In the genomic region with DNA sequence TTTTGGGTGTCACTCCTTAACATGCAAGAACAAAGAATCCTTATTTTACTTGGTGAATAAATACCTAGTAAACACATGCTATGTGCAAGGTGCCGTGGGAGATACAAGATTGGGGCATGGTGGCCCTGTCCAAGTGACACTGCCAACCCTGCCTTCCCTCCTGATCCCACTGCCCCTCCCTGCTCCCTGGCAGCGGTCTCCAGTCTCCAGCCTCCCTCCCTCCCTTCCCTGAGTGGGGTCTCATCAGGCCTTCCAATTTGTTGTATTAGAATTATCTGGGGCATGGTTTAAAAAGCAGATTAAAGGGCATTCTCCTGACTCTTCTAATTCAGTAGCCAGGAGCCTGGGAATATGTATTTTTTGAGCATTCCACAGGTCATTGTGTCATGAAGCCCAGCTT, we compare ENCODE assay signal across 20 cellular contexts. TPM values are rescaled to one million over a fixed set of nuclear protein-coding genes. Genes with fewer than 3 reads are reported as not detected.
"Had no signal": no experiment of that assay in that cellular context is flagged by ENCODE, and none has a peak within 500 bp of the region (broad histone marks: within the 10 kb centered on the region; RNA-seq: fewer than 3 reads in every experiment).

No MANE protein-coding gene starts in this region.

- H3K4me3 ChIP-seq: adrenal gland had no signal

- H3K9me3 Mint-ChIP-seq: activated CD4-positive, alpha-beta memory T cell treated with anti-CD3 and anti-CD28 coated beads for 36 hours; activated CD4-positive, alpha-beta T cell treated with anti-CD3 and anti-CD28 coated beads, Interleukin-2, amount 10 ng/mL, durations not matched to agents 7 days and 5 days; activated naive CD8-positive, alpha-beta T cell treated with anti-CD3 and anti-CD28 coated beads, Interleukin-2, amount 10 ng/mL, durations not matched to agents 7 days and 5 days; activated T-cell treated with anti-CD3 and anti-CD28 coated beads, Interleukin-2, amount 50 U/mL, for 72 hours had no signal

- H3K27ac ChIP-seq: adrenal gland, VCaP had no signal

- ATAC-seq: activated T-cell treated with anti-CD3 and anti-CD28 coated beads, Interleukin-2, amount 50 U/mL, for 72 hours had no signal

- H3K27ac Mint-ChIP-seq: activated CD4-positive, alpha-beta memory T cell treated with anti-CD3 and anti-CD28 coated beads for 36 hours; activated naive CD8-positive, alpha-beta T cell treated with anti-CD3 and anti-CD28 coated beads, Interleukin-2, amount 10 ng/mL, durations not matched to agents 7 days and 5 days; activated T-cell treated with anti-CD3 and anti-CD28 coated beads, Interleukin-2, amount 50 U/mL, for 72 hours had no signal

- H3K4me1 ChIP-seq: adrenal gland had no signal

- H3K27me3 Mint-ChIP-seq: activated CD4-positive, alpha-beta memory T cell treated with anti-CD3 and anti-CD28 coated beads for 36 hours; activated CD4-positive, alpha-beta T cell treated with anti-CD3 and anti-CD28 coated beads, Interleukin-2, amount 10 ng/mL, durations not matched to agents 7 days and 5 days; activated naive CD8-positive, alpha-beta T cell treated with anti-CD3 and anti-CD28 coated beads, Interleukin-2, amount 10 ng/mL, durations not matched to agents 7 days and 5 days had no signal

- H3K27me3 ChIP-seq: adrenal gland had no signal

- DNase-seq: activated CD4-positive, alpha-beta memory T cell treated with anti-CD3 and anti-CD28 coated beads for 36 hours; activated CD4-positive, alpha-beta T cell treated with anti-CD3 and anti-CD28 coated beads, Interleukin-2, amount 10 ng/mL, durations not matched to agents 7 days and 5 days; activated CD4-positive, CD25-positive, alpha-beta regulatory T cell; activated CD8-positive, alpha-beta memory T cell treated with anti-CD3 and anti-CD28 coated beads, Interleukin-2, amount 50 U/mL, for 4 hours; activated naive CD4-positive, alpha-beta T cell treated with anti-CD3 and anti-CD28 coated beads, Interleukin-2, amount 50 U/mL, for 16 hours; activated naive CD8-positive, alpha-beta T cell treated with anti-CD3 and anti-CD28 coated beads, Interleukin-2, amount 10 ng/mL, durations not matched to agents 7 days and 5 days; activated T-cell treated with anti-CD3 and anti-CD28 coated beads, Interleukin-2, amount 50 U/mL, for 72 hours; anterior cingulate cortex; NCI-H1048; NCI-H146; NCI-H187 treated with DMSO at 0.1 percent for 48 hours; NCI-H2081 treated with DMSO at 0.1 percent for 48 hours; NCI-H446; NCI-H524; SIG-M5; T-helper 2 cell had no signal

- H3K9me3 ChIP-seq: adrenal gland had no signal

- H3K4me3 Mint-ChIP-seq: activated CD4-positive, alpha-beta memory T cell treated with anti-CD3 and anti-CD28 coated beads for 36 hours; activated CD4-positive, alpha-beta T cell treated with anti-CD3 and anti-CD28 coated beads, Interleukin-2, amount 10 ng/mL, durations not matched to agents 7 days and 5 days; activated naive CD8-positive, alpha-beta T cell treated with anti-CD3 and anti-CD28 coated beads, Interleukin-2, amount 10 ng/mL, durations not matched to agents 7 days and 5 days; activated T-cell treated with anti-CD3 and anti-CD28 coated beads, Interleukin-2, amount 50 U/mL, for 72 hours had no signal

RNA-seq across cellular contexts. Expression of gene TMED6, which starts 12.5 kb away (rescaled TPM):
- total RNA-seq: LHCN-M2, M059J had no signal
